1 cellular context compared by ENCODE assay signal in the genomic region with DNA sequence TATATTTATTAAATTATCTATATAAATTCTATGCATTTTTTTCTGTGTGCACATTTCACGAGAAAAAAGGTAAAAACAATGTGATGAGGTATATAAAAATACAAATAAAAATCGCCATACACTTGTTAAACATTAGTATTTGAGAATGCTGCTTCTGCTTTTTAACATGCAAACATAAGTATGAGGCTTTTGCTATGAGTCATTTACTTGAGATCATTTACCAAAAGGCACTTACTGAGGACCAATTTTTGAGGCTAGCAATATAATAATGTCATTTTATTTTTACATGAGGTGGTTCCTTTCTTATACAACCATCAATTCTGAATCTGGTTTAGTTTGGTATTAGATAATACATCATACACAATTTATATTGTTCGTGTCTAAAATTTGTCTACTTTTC.
TF ChIP-seq lines count a peak whose summit lies in the region.

No MANE protein-coding gene starts in this region.

TF ChIP-seq in GM12878, 131 proteins besides CTCF, POLR2A, EP300 and RAD21 (continued from another document):
- TF ChIP-seq, protein P1, sequence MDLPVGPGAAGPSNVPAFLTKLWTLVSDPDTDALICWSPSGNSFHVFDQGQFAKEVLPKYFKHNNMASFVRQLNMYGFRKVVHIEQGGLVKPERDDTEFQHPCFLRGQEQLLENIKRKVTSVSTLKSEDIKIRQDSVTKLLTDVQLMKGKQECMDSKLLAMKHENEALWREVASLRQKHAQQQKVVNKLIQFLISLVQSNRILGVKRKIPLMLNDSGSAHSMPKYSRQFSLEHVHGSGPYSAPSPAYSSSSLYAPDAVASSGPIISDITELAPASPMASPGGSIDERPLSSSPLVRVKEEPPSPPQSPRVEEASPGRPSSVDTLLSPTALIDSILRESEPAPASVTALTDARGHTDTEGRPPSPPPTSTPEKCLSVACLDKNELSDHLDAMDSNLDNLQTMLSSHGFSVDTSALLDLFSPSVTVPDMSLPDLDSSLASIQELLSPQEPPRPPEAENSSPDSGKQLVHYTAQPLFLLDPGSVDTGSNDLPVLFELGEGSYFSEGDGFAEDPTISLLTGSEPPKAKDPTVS (IDR thresholded peaks at IDR 0.05; ENCODE audit: low read depth, low read length), result no peak
- TF ChIP-seq CBX3 (IDR thresholded peaks at IDR 0.05; ENCODE audit: borderline replicate concordance, low read depth), result no peak
- TF ChIP-seq NFIC (IDR thresholded peaks at IDR 0.05; ENCODE audit: low read depth, low read length), result peak; percentile 60; the same call in 1 of the 2 replicates
- TF ChIP-seq, protein P2, sequence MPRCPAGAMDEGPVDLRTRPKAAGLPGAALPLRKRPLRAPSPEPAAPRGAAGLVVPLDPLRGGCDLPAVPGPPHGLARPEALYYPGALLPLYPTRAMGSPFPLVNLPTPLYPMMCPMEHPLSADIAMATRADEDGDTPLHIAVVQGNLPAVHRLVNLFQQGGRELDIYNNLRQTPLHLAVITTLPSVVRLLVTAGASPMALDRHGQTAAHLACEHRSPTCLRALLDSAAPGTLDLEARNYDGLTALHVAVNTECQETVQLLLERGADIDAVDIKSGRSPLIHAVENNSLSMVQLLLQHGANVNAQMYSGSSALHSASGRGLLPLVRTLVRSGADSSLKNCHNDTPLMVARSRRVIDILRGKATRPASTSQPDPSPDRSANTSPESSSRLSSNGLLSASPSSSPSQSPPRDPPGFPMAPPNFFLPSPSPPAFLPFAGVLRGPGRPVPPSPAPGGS (IDR thresholded peaks at IDR 0.05; ENCODE audit: borderline replicate concordance, insufficient read depth, low read depth, low read length, poor library complexity, severe bottlenecking), result no peak
- TF ChIP-seq RB1 (IDR thresholded peaks at IDR 0.05; ENCODE audit: borderline replicate concordance), result no peak
- peak; percentile 59; the same call in 1 of the 2 replicates for TF ChIP-seq DPF2 (IDR thresholded peaks at IDR 0.05)
- TF ChIP-seq, protein P3, sequence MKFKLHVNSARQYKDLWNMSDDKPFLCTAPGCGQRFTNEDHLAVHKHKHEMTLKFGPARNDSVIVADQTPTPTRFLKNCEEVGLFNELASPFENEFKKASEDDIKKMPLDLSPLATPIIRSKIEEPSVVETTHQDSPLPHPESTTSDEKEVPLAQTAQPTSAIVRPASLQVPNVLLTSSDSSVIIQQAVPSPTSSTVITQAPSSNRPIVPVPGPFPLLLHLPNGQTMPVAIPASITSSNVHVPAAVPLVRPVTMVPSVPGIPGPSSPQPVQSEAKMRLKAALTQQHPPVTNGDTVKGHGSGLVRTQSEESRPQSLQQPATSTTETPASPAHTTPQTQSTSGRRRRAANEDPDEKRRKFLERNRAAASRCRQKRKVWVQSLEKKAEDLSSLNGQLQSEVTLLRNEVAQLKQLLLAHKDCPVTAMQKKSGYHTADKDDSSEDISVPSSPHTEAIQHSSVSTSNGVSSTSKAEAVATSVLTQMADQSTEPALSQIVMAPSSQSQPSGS (IDR thresholded peaks at IDR 0.05; ENCODE audit: low read length), result peak; percentile 54; the same call in 1 of the 2 replicates
- no peak for TF ChIP-seq SMAD1 (IDR thresholded peaks at IDR 0.05; ENCODE audit: low read depth, partially characterized antibody)
- peak; percentile 64; the same call in 1 of the 2 replicates for TF ChIP-seq JUND (IDR thresholded peaks at IDR 0.05; ENCODE audit: low read depth, low read length)
- TF ChIP-seq YBX1 (IDR thresholded peaks at IDR 0.05), result no peak
- TF ChIP-seq ZNF24 (IDR thresholded peaks at IDR 0.05), result 0 out of 2 replicates have a peak, but pooled peaks have one; percentile 12
- 0 out of 4 replicates have a peak, but pooled peaks of 1 of the 2 experiments have one; percentile 16 for TF ChIP-seq IKZF2 (IDR thresholded peaks at IDR 0.05)
- TF ChIP-seq ZNF207 (IDR thresholded peaks at IDR 0.05; ENCODE audit: borderline replicate concordance), result no peak
- TF ChIP-seq RUNX3 (IDR thresholded peaks at IDR 0.05; ENCODE audit: low read length), result peak; percentile 56; the same call in 1 of the 2 replicates
- TF ChIP-seq HDGF (IDR thresholded peaks at IDR 0.05), result no peak
- TF ChIP-seq EED (IDR thresholded peaks at IDR 0.05; ENCODE audit: low read depth), result no peak
- no peak for TF ChIP-seq GATAD2B (conservative IDR thresholded peaks at IDR 0.05; ENCODE audit: low read depth)
- TF ChIP-seq BACH1 (IDR thresholded peaks at IDR 0.05; ENCODE audit: borderline replicate concordance), result peak; percentile 61; the same call in 1 of the 2 replicates
- no peak for TF ChIP-seq MYB (IDR thresholded peaks at IDR 0.05; ENCODE audit: borderline replicate concordance, low read depth, low read length)
- no peak for TF ChIP-seq ZNF274 (IDR thresholded peaks at IDR 0.05; ENCODE audit: insufficient read depth, insufficient read length)
- no peak for TF ChIP-seq BMI1 (IDR thresholded peaks at IDR 0.05; ENCODE audit: borderline replicate concordance)
- TF ChIP-seq, protein P4, sequence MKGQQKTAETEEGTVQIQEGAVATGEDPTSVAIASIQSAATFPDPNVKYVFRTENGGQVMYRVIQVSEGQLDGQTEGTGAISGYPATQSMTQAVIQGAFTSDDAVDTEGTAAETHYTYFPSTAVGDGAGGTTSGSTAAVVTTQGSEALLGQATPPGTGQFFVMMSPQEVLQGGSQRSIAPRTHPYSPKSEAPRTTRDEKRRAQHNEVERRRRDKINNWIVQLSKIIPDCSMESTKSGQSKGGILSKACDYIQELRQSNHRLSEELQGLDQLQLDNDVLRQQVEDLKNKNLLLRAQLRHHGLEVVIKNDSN (IDR thresholded peaks at IDR 0.05; ENCODE audit: borderline replicate concordance, extremely low read length, insufficient read depth, low read depth, low read length), result no peak
- TF ChIP-seq BRCA1 (IDR thresholded peaks at IDR 0.05; ENCODE audit: low read depth, low read length), result no peak
- TF ChIP-seq MXI1 (IDR thresholded peaks at IDR 0.05; ENCODE audit: low read depth, low read length), result no peak
- no peak for TF ChIP-seq ZNF217 (IDR thresholded peaks at IDR 0.05)
- TF ChIP-seq MEF2B (IDR thresholded peaks at IDR 0.05; ENCODE audit: partially characterized antibody, poor library complexity, severe bottlenecking), result peak; percentile 42
- peak; percentile 80 for TF ChIP-seq JUNB (IDR thresholded peaks at IDR 0.05)
- TF ChIP-seq, protein P5, sequence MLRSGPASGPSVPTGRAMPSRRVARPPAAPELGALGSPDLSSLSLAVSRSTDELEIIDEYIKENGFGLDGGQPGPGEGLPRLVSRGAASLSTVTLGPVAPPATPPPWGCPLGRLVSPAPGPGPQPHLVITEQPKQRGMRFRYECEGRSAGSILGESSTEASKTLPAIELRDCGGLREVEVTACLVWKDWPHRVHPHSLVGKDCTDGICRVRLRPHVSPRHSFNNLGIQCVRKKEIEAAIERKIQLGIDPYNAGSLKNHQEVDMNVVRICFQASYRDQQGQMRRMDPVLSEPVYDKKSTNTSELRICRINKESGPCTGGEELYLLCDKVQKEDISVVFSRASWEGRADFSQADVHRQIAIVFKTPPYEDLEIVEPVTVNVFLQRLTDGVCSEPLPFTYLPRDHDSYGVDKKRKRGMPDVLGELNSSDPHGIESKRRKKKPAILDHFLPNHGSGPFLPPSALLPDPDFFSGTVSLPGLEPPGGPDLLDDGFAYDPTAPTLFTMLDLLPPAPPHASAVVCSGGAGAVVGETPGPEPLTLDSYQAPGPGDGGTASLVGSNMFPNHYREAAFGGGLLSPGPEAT (IDR thresholded peaks at IDR 0.05; ENCODE audit: low read depth), result peak; percentile 41; the same call in 1 of the 2 replicates
